In the genomic region with DNA sequence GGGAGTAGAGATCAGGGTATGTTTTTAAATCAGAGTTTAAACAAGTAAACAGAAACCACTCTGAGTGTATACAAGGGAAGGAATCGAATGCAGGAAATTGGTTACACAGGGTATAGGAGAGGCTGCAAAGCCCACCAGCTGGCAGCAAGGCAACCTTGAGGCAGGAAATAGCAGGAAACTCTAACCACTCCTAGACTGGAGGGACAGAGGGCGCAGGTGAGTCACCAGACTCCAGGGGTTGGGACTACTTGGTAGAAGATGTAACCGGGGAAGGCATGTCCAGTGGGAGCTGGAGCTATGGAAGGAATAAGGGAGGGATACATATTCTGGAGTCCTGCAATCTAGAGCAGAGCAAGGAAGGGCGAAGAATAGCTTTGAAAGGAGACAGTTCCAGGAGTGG, we compare ENCODE assay signal across 11 cellular contexts.
DNase-seq lines count a peak whose midpoint lies in the region; ATAC-seq, FAIRE-seq and TF ChIP-seq lines count a peak whose summit lies in the region.
"Had no signal": no experiment of that assay in that cellular context is flagged by ENCODE, and none has a peak within 500 bp of the region (broad histone marks: within the 10 kb centered on the region; RNA-seq: fewer than 3 reads in every experiment).

No MANE protein-coding gene starts in this region.

- peaks cover 17% of the 10 kb centered on the region for H3K4me1 ChIP-seq in DOHH2 (ENCODE audit: control insufficient read depth, low read length)
- no peaks in the 10 kb centered on the region for H3K4me1 ChIP-seq in K562 (replicated peaks in 1 of 2; ENCODE audit: control insufficient read depth in 2 of 2, insufficient read depth in 2 of 2, low read length in 2 of 2)
- no peaks in the 10 kb centered on the region for H3K4me1 ChIP-seq in CD8-positive, alpha-beta T cell (ENCODE audit: insufficient read depth, low read length)
- H3K4me1 ChIP-seq in MM.1S (ENCODE audit: low read length), result no peaks in the 10 kb centered on the region

- no peak overlapping the region for H3K4me3 Mint-ChIP-seq in CD8-positive, alpha-beta T cell
- H3K4me3 Mint-ChIP-seq: activated CD8-positive, alpha-beta T cell treated with anti-CD3 and anti-CD28 coated beads, Interleukin-2, amount 10 ng/mL, durations not matched to agents 7 days and 5 days; central memory CD8-positive, alpha-beta T cell had no signal

- WGBS in K562 (ENCODE audit: insufficient coverage, low coverage, missing lambda C conversion rate), result 0% methylated on average over 4 of the region's 4 CpGs

- H3K9me1 ChIP-seq in K562 (ENCODE audit: control insufficient read depth, insufficient read depth, low read length), result no peaks in the 10 kb centered on the region

- H4K20me1 ChIP-seq in DOHH2 (ENCODE audit: control insufficient read depth, insufficient read depth, low read depth, low read length) (no peaks in the 10 kb centered on the region), K562 (replicated peaks; ENCODE audit: control insufficient read depth, insufficient read depth, low read length) (no peaks in the 10 kb centered on the region), neural cell (ENCODE audit: insufficient read depth) (no peaks in the 10 kb centered on the region), MM.1S (ENCODE audit: insufficient read depth, low read length) (no peaks in the 10 kb centered on the region)

- CTCF ChIA-PET in K562 (lab: Yijun Ruan, JAX; ENCODE audit: low intra/inter-chr PET ratio), result no interaction called here
- CTCF ChIA-PET in CD8-positive, alpha-beta T cell (lab: Charles Lee), result no interaction called here

- H3K79me2 ChIP-seq in DOHH2 (ENCODE audit: control insufficient read depth, low read length) (no peaks in the 10 kb centered on the region), K562 (ENCODE audit: control insufficient read depth, insufficient read depth, low read length) (no peaks in the 10 kb centered on the region), neural cell (replicated peaks; ENCODE audit: insufficient read depth, low read length) (no peaks in the 10 kb centered on the region), MM.1S (ENCODE audit: low read length) (no peaks in the 10 kb centered on the region)

- H3K9me3 ChIP-seq in DOHH2 (ENCODE audit: control insufficient read depth, insufficient read depth, low read length) (no peaks in the 10 kb centered on the region), K562 (replicated peaks; ENCODE audit: control insufficient read depth, insufficient read depth, low read depth, low read length) (no peaks in the 10 kb centered on the region), neural cell (ENCODE audit: low read length) (no peaks in the 10 kb centered on the region), MM.1S (replicated peaks; ENCODE audit: insufficient read depth, low read length) (no peaks in the 10 kb centered on the region)
- H3K9me3 ChIP-seq in CD8-positive, alpha-beta T cell (ENCODE audit: low read length), result no peaks in the 10 kb centered on the region

- H3K9me2 ChIP-seq in DOHH2 (replicated peaks; ENCODE audit: control insufficient read depth, low read length) (no peaks in the 10 kb centered on the region), neural cell (ENCODE audit: insufficient read depth, low read length) (no peaks in the 10 kb centered on the region), MM.1S (replicated peaks; ENCODE audit: insufficient read depth, low read length) (no peaks in the 10 kb centered on the region)

- H3K27me3 ChIP-seq in DOHH2 (ENCODE audit: control insufficient read depth, low read length) (peaks cover 18% of the 10 kb centered on the region), K562 (ENCODE audit: control insufficient read depth in 2 of 2, insufficient read depth in 2 of 2, low read length in 2 of 2) (peaks cover 12% of the 10 kb centered on the region in 2 experiments; a peak in 4 of 5 replicates), neural cell (ENCODE audit: insufficient read depth, low read depth, low read length) (peaks cover 21% of the 10 kb centered on the region), MM.1S (replicated peaks; ENCODE audit: insufficient read depth, low read length) (no peaks in the 10 kb centered on the region)
- peaks cover 15% of the 10 kb centered on the region for H3K27me3 ChIP-seq in CD8-positive, alpha-beta T cell (ENCODE audit: insufficient read depth, low read length)

- in situ Hi-C loops in K562 (cut with MboI), result no loop called here

- no TSS peak for BruUV-seq in K562 (replicated peaks; lab: Mats Ljungman, UMichigan)

- TF ChIP-seq RAD21 in K562 (CRISPR knock-in tag; conservative IDR thresholded peaks at IDR 0.05 in 1 of 2, IDR thresholded peaks at IDR 0.05 in 1 of 2) (peak in 1 of 2 experiments; percentile 48; a peak in 3 of 4 replicates), neural cell (conservative IDR thresholded peaks at IDR 0.05) (peak; percentile 25)

- H3F3A ChIP-seq in DOHH2 (ENCODE audit: control insufficient read depth, insufficient read depth) (no peaks in the 10 kb centered on the region), neural cell (ENCODE audit: insufficient read depth, low read length, poor library complexity, severe bottlenecking) (no peaks in the 10 kb centered on the region), MM.1S (ENCODE audit: insufficient read depth, low read length) (no peaks in the 10 kb centered on the region)

- no peak overlapping the region for H3K27ac Mint-ChIP-seq in CD8-positive, alpha-beta T cell
- H3K27ac Mint-ChIP-seq: activated CD8-positive, alpha-beta T cell treated with anti-CD3 and anti-CD28 coated beads, Interleukin-2, amount 10 ng/mL, durations not matched to agents 7 days and 5 days had no signal

- DNase-seq in K562 (ENCODE audit: extremely low read depth in 1 of 4, low spot score in 3 of 4) (peak in 2 of 4 experiments; percentile 18 to 40), DMS79 (lab: John Stamatoyannopoulos, UW) (no peak), MM.1S (no peak)
- no peak for DNase-seq in CD8-positive, alpha-beta T cell
- DNase-seq: activated CD8-positive, alpha-beta T cell treated with anti-CD3 and anti-CD28 coated beads, Interleukin-2, amount 10 ng/mL, durations not matched to agents 7 days and 5 days; occipital lobe had no signal

- TF ChIP-seq CTCF in DOHH2 (IDR thresholded peaks at IDR 0.05; ENCODE audit: low read depth, low read length, poor library complexity, severe bottlenecking), result peak; percentile 12
- peak; percentile 19; the same call in 1 of the 2 replicates for TF ChIP-seq CTCF in LNCAP (IDR thresholded peaks at IDR 0.05)
- TF ChIP-seq CTCF in K562 (IDR thresholded peaks at IDR 0.05 in 2 of 3, conservative IDR thresholded peaks at IDR 0.05 in 1 of 3; ENCODE audit: insufficient read depth in 2 of 3, low read depth in 1 of 3, low read length in 3 of 3), result peak; percentile 37 to 40 (median 40); a peak in 4 of 6 replicates
- no peak for TF ChIP-seq CTCF in neural cell (IDR thresholded peaks at IDR 0.05; ENCODE audit: poor library complexity, severe bottlenecking)
- TF ChIP-seq CTCF in CD8-positive, alpha-beta T cell (IDR thresholded peaks at IDR 0.05), result no peak
- TF ChIP-seq CTCF in MM.1S (IDR thresholded peaks at IDR 0.05; ENCODE audit: low read length), result no peak; the same call in 1 of the 2 replicates

- H2AFZ ChIP-seq in K562 (ENCODE audit: low read depth, low read length) (no peak overlapping the region), neural cell (ENCODE audit: low read depth, low read length) (no peak overlapping the region), MM.1S (ENCODE audit: low read length) (no peak overlapping the region)

- H3K4me3 ChIP-seq in DOHH2 (ENCODE audit: low read length), result no peak overlapping the region
- H3K4me3 ChIP-seq in K562, result no peak overlapping the region
- no peak overlapping the region for H3K4me3 ChIP-seq in neural cell (ENCODE audit: low read length)
- H3K4me3 ChIP-seq in CD8-positive, alpha-beta T cell (ENCODE audit: low read depth, low read length), result no peak overlapping the region
- H3K4me3 ChIP-seq in MM.1S (ENCODE audit: low read length), result no peak overlapping the region

- no peak for TF ChIP-seq POLR2A in K562 (conservative IDR thresholded peaks at IDR 0.05)

- no peak for FAIRE-seq in K562 (lab: Jason Lieb, UNC)

- H3K9me3 Mint-ChIP-seq in CD8-positive, alpha-beta T cell, result no peaks in the 10 kb centered on the region
- H3K9me3 Mint-ChIP-seq: central memory CD8-positive, alpha-beta T cell had no signal

- TF ChIP-seq EP300 in K562 (IDR thresholded peaks at IDR 0.05; ENCODE audit: low read length) (no peak), neural cell (conservative IDR thresholded peaks at IDR 0.05; ENCODE audit: poor library complexity, severe bottlenecking) (no peak)

- H3K36me3 Mint-ChIP-seq in CD8-positive, alpha-beta T cell, result no peaks in the 10 kb centered on the region

- H3K27ac ChIP-seq in DOHH2 (ENCODE audit: low read depth, low read length) (no peak overlapping the region), K562 (ENCODE audit: extremely low read depth, low read depth, low read length) (no peak overlapping the region), neural cell (ENCODE audit: low read length) (no peak overlapping the region), MM.1S (ENCODE audit: low read length) (no peak overlapping the region)
- H3K27ac ChIP-seq in CD8-positive, alpha-beta T cell (ENCODE audit: low read depth, low read length), result no peak overlapping the region

- H3K27me3 Mint-ChIP-seq in CD8-positive, alpha-beta T cell (ENCODE audit: low read depth), result peaks cover 7% of the 10 kb centered on the region
- H3K27me3 Mint-ChIP-seq: central memory CD8-positive, alpha-beta T cell had no signal

- H3K36me3 ChIP-seq in DOHH2 (ENCODE audit: control insufficient read depth, low read length), result no peaks in the 10 kb centered on the region
- H3K36me3 ChIP-seq in K562 (ENCODE audit: control insufficient read depth, insufficient read depth, low read length), result no peaks in the 10 kb centered on the region
- H3K36me3 ChIP-seq in neural cell (ENCODE audit: insufficient read depth, low read length), result no peaks in the 10 kb centered on the region
- H3K36me3 ChIP-seq in CD8-positive, alpha-beta T cell (ENCODE audit: insufficient read depth, low read length), result no peaks in the 10 kb centered on the region
- H3K36me3 ChIP-seq in MM.1S (replicated peaks; ENCODE audit: insufficient read depth, low read length), result no peaks in the 10 kb centered on the region

- intact Hi-C loops in K562 (cut with micrococcal nuclease), result loop anchor here (10.0 kb wide), 1 partner anchor 1258 kb away; no protein-coding TSS in a partner anchor
- intact Hi-C loops in CD8-positive, alpha-beta T cell (cut with DNase I, micrococcal nuclease), result no loop called here

- POLR2A ChIA-PET in K562 (lab: Yijun Ruan, JAX), result no interaction called here
- POLR2A ChIA-PET in CD8-positive, alpha-beta T cell (lab: Charles Lee), result no interaction called here

- H3K4me1 Mint-ChIP-seq in CD8-positive, alpha-beta T cell (ENCODE audit: low read depth), result no peaks in the 10 kb centered on the region
- H3K4me1 Mint-ChIP-seq: central memory CD8-positive, alpha-beta T cell had no signal

- peak; percentile 77 for ATAC-seq in K562
- ATAC-seq in CD8-positive, alpha-beta T cell, result no peak
- no peak for ATAC-seq in GM18498 (IDR thresholded peaks at IDR 0.05; ENCODE audit: unreplicated experiment)
- ATAC-seq: activated CD8-positive, alpha-beta T cell treated with anti-CD3 and anti-CD28 coated beads, Interleukin-2, amount 10 ng/mL, durations not matched to agents 7 days and 5 days had no signal

- H3K9ac ChIP-seq in K562 (ENCODE audit: insufficient read depth in 1 of 2, low read depth in 2 of 2, low read length in 2 of 2) (no peak overlapping the region), neural cell (ENCODE audit: low read length) (no peak overlapping the region), MM.1S (ENCODE audit: low read length) (no peak overlapping the region)

- no peak overlapping the region for H3K4me2 ChIP-seq in DOHH2 (ENCODE audit: low read length)
- H3K4me2 ChIP-seq in K562 (ENCODE audit: insufficient read depth, low read length), result no peak overlapping the region
- no peak overlapping the region for H3K4me2 ChIP-seq in neural cell (ENCODE audit: low read length)
- no peak overlapping the region for H3K4me2 ChIP-seq in MM.1S (ENCODE audit: low read depth, low read length)

Comparison
In these comparisons a context has a peak if more than half of its experiments do, and no peak if none do; other contexts are left out.
1. CTCF ChIP-seq: peak in DOHH2 (single experiment), LNCAP (single experiment) and K562 (3 of 3); none in neural cell (single experiment), CD8-positive, alpha-beta T cell (single experiment) and MM.1S (single experiment).